Comparison of ENCODE assay signal across 38 cellular contexts in genomic region chr16:55873122-55873521, GRCh38. TPM values are rescaled to one million over a fixed set of nuclear protein-coding genes. Genes with fewer than 3 reads are reported as not detected.
"Had no signal": no experiment of that assay in that cellular context is flagged by ENCODE, and none has a peak within 500 bp of the region (broad histone marks: within the 10 kb centered on the region; RNA-seq: fewer than 3 reads in every experiment).

No MANE protein-coding gene starts in this region.

- H3K4me1 ChIP-seq: adrenal gland, ascending aorta, body of pancreas, breast epithelium had no signal

- H3K27me3 ChIP-seq: adrenal gland, ascending aorta, body of pancreas, brain microvascular endothelial cell, cardiac muscle cell had no signal

- H3K36me3 ChIP-seq: adrenal gland, ascending aorta, brain microvascular endothelial cell, breast epithelium, cardiac muscle cell had no signal

- FAIRE-seq: astrocyte, bronchial epithelial cell had no signal

- H3K4me3 ChIP-seq: adrenal gland, ascending aorta, body of pancreas, breast epithelium, cardiac muscle cell had no signal

- H3K9me3 ChIP-seq: adrenal gland, ascending aorta, body of pancreas, breast epithelium had no signal

- ATAC-seq: activated naive CD4-positive, alpha-beta T cell treated with anti-CD3 and anti-CD28 coated beads, Interleukin-2, amount 50 U/mL, for 72 hours; activated naive CD8-positive, alpha-beta T cell treated with anti-CD3 and anti-CD28 coated beads, Interleukin-2, amount 50 U/mL, for 24 hours; activated T-cell treated with anti-CD3 and anti-CD28 coated beads, Interleukin-2, amount 50 U/mL, for 4 hours; activated T-cell treated with anti-CD3 and anti-CD28 coated beads, Interleukin-2, amount 50 U/mL, for 72 hours; activated T-helper 17 cell treated with anti-CD3 and anti-CD28 coated beads, Interleukin-2, amount 50 U/mL, for 72 hours; body of pancreas had no signal

- DNase-seq: activated effector memory CD4-positive, alpha-beta T cell treated with anti-CD3 and anti-CD28 coated beads, Interleukin-2, amount 50 U/mL, for 16 hours; activated effector memory CD4-positive, alpha-beta T cell treated with Interleukin-2 at 50 U/mL for 16 hours; activated gamma-delta T cell; activated gamma-delta T cell treated with Interleukin-2 at 50 U/mL for 16 hours; activated naive CD4-positive, alpha-beta T cell; activated naive CD4-positive, alpha-beta T cell treated with anti-CD3 and anti-CD28 coated beads for 36 hours; activated naive CD4-positive, alpha-beta T cell treated with anti-CD3 and anti-CD28 coated beads, Interleukin-2, amount 10 ng/mL, durations not matched to agents 7 days and 5 days; activated naive CD4-positive, alpha-beta T cell treated with anti-CD3 and anti-CD28 coated beads, Interleukin-2, amount 50 U/mL, for 16 hours; activated naive CD4-positive, alpha-beta T cell treated with Interleukin-2 at 50 U/mL for 16 hours; activated naive CD8-positive, alpha-beta T cell treated with anti-CD3 and anti-CD28 coated beads for 36 hours; activated naive CD8-positive, alpha-beta T cell treated with anti-CD3 and anti-CD28 coated beads, Interleukin-2, amount 10 ng/mL, durations not matched to agents 7 days and 5 days; activated naive CD8-positive, alpha-beta T cell treated with anti-CD3 and anti-CD28 coated beads, Interleukin-2, amount 50 U/mL, for 24 hours; activated T-cell treated with anti-CD3 and anti-CD28 coated beads, Interleukin-2, amount 50 U/mL, for 24 hours; activated T-cell treated with anti-CD3 and anti-CD28 coated beads, Interleukin-2, amount 50 U/mL, for 4 hours; activated T-cell treated with anti-CD3 and anti-CD28 coated beads, Interleukin-2, amount 50 U/mL, for 48 hours; activated T-cell treated with anti-CD3 and anti-CD28 coated beads, Interleukin-2, amount 50 U/mL, for 72 hours; adrenal gland; amniotic stem cell; amygdala; anterior cingulate cortex; aorta; body of pancreas; brain microvascular endothelial cell; caudate nucleus; central memory CD4-positive, alpha-beta T cell; cerebellar nuclear complex had no signal

- H3K27ac ChIP-seq: adrenal gland, ascending aorta, body of pancreas, brain microvascular endothelial cell, breast epithelium, cardiac muscle cell had no signal

RNA-seq across cellular contexts. Expression of gene CES5A, which starts 2.1 kb away (rescaled TPM):
- total RNA-seq: activated naive CD4-positive, alpha-beta T cell treated with anti-CD3 and anti-CD28 coated beads for 36 hours; activated naive CD4-positive, alpha-beta T cell treated with anti-CD3 and anti-CD28 coated beads, Interleukin-2, amount 50 U/mL, for 72 hours; activated naive CD8-positive, alpha-beta T cell treated with anti-CD3 and anti-CD28 coated beads for 36 hours; activated naive CD8-positive, alpha-beta T cell treated with anti-CD3 and anti-CD28 coated beads, Interleukin-2, amount 10 ng/mL, durations not matched to agents 7 days and 5 days; activated T-cell treated with anti-CD3 and anti-CD28 coated beads, Interleukin-2, amount 50 U/mL, for 4 hours; activated T-cell treated with anti-CD3 and anti-CD28 coated beads, Interleukin-2, amount 50 U/mL, for 72 hours; activated T-helper 1 cell treated with anti-CD3 and anti-CD28 coated beads, Interleukin-12 subunit alpha, Interleukin-12 subunit beta, Interleukin-2, Interleukin-4 antibody, amounts not matched to agents 30 ng/mL and 10 ng/mL and 1 ng/mL, durations not matched to agents 14 hours and 24 hours and 36 hours; activated T-helper 17 cell treated with anti-CD3 and anti-CD28 coated beads, Interleukin-2, amount 50 U/mL, for 72 hours; activated T-helper 2 cell treated with anti-CD3 and anti-CD28 coated beads, Interferon-gamma antibody, Interleukin-2, Interleukin-4, amounts not matched to agents 10 μg/mL and 5 μg/mL and 100 μg/mL, durations not matched to agents 14 hours and 24 hours and 36 hours; aorta; ascending aorta; astrocyte; body of pancreas; breast epithelium; bronchial epithelial cell; cardiac muscle cell; cardiac septum; chondrocyte had no signal
- polyA plus RNA-seq: adipose tissue, aorta, cardiac muscle cell had no signal

RNA-seq across cellular contexts. Expression of gene CES1, which starts 40.2 kb away (rescaled TPM):
- total RNA-seq: activated naive CD4-positive, alpha-beta T cell treated with anti-CD3 and anti-CD28 coated beads for 36 hours; activated naive CD4-positive, alpha-beta T cell treated with anti-CD3 and anti-CD28 coated beads, Interleukin-2, amount 50 U/mL, for 72 hours; activated naive CD8-positive, alpha-beta T cell treated with anti-CD3 and anti-CD28 coated beads for 36 hours; activated naive CD8-positive, alpha-beta T cell treated with anti-CD3 and anti-CD28 coated beads, Interleukin-2, amount 10 ng/mL, durations not matched to agents 7 days and 5 days; activated T-cell treated with anti-CD3 and anti-CD28 coated beads, Interleukin-2, amount 50 U/mL, for 72 hours; activated T-helper 1 cell treated with anti-CD3 and anti-CD28 coated beads, Interleukin-12 subunit alpha, Interleukin-12 subunit beta, Interleukin-2, Interleukin-4 antibody, amounts not matched to agents 30 ng/mL and 10 ng/mL and 1 ng/mL, durations not matched to agents 14 hours and 24 hours and 36 hours; activated T-helper 17 cell treated with anti-CD3 and anti-CD28 coated beads, Interleukin-2, amount 50 U/mL, for 72 hours; activated T-helper 2 cell treated with anti-CD3 and anti-CD28 coated beads, Interferon-gamma antibody, Interleukin-2, Interleukin-4, amounts not matched to agents 10 μg/mL and 5 μg/mL and 100 μg/mL, durations not matched to agents 14 hours and 24 hours and 36 hours; astrocyte; cardiac muscle cell; chondrocyte had no signal
- polyA plus RNA-seq: cardiac muscle cell had no signal
